1 cellular context compared by ENCODE assay signal in genomic region chr14:95486875-95487668, GRCh38.
TF ChIP-seq lines count a peak whose summit lies in the region.

No MANE protein-coding gene starts in this region.

TF ChIP-seq in K562, 482 proteins besides CTCF, POLR2A, EP300 and RAD21:
- TF ChIP-seq THRAP3 (IDR thresholded peaks at IDR 0.05; ENCODE audit: borderline replicate concordance), result no peak
- peak; percentile 90 for TF ChIP-seq PRDM10 (IDR thresholded peaks at IDR 0.05; ENCODE audit: partially characterized antibody)
- no peak for TF ChIP-seq ZNF764 (CRISPR knock-in tag; IDR thresholded peaks at IDR 0.05; ENCODE audit: low read depth)
- no peak for TF ChIP-seq TRIM28 (IDR thresholded peaks at IDR 0.05)
TF ChIP-seq in K562: peak in this region for 1.
